Comparison of ENCODE assay signal across 1 cellular context in the genomic region with DNA sequence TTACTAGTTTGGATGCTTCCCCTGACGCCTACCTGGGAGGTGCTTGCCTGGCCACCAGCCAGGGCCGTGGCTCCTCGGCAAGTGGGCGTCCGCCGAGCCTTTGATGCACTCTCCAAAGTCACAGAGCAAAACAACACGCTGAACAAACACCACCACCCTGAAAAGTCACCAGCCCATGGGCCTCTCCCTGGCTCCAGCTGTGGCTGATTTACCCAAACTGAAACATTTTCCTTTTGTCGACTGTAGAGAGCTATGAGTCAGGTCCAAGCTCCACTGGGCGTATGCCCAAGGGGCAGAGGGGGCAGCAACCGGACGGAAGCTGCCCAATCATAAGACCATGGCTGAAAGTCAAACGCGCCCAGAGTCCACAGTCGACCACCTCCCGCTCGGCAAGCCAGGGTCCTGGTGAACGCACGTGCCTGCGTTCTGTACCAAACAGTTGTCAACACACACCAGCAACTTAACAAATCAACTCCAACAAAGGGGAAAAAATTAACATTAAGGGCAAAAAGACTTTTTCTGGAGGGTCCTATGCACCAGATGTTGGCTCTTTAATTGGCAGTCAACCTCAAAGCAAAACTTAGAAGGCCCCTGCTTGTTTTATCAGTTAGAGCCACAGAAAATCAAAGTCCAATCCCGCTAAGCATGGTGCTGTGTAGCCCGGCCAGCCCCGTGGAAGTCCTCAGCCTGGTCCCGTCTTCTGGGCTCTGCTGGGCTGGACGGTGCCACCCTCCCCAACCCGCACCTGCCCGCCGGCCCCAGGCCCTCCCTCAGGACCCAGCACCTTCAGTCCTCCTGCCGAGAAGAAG.
TF ChIP-seq lines count a peak whose summit lies in the region.

No MANE protein-coding gene starts in this region.

TF ChIP-seq in HCT116, 20 proteins besides CTCF, POLR2A, EP300 and RAD21 (continued from another document):
- TF ChIP-seq, protein P1, sequence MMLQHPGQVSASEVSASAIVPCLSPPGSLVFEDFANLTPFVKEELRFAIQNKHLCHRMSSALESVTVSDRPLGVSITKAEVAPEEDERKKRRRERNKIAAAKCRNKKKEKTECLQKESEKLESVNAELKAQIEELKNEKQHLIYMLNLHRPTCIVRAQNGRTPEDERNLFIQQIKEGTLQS (IDR thresholded peaks at IDR 0.05), result no peak
- peak; percentile 26 for TF ChIP-seq YY1 (IDR thresholded peaks at IDR 0.05; ENCODE audit: extremely low read depth, insufficient replicate concordance, low read depth, low read length)
- TF ChIP-seq FOSL1 (IDR thresholded peaks at IDR 0.05; ENCODE audit: low read depth), result no peak; the same call in 1 of the 2 replicates
TF ChIP-seq in HCT116: peak in this region for 6.
